ENCODE assay signal across 1 cellular context in the genomic region with DNA sequence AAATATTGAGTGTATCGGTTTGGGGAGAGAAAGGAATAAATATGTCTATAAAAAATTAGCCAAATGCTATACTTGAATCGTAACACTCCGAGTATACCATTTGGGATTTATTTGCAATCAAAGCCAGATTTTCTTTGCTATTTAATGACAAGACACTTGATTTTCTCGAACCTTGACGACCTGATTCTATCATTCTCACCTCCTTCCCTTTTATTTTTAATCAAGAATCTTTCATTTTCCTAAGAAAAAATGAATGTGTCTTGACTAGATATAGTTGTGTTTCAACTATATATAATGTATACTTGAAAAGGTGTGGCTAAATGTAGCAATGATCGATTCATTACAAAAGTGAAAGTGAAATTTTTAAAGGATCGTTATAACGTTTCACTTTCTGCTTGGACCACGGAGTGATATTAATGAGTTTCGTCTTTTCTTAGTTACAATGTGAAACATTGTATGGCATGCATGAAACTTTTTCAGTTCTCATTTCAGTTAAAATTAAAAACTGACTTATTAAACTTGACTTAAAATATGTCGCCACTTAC.
TF ChIP-seq lines count a peak whose summit lies in the region.

No MANE protein-coding gene starts in this region.

TF ChIP-seq in IMR-90, 13 proteins besides CTCF, POLR2A, EP300 and RAD21 (continued from another document):
- no peak for TF ChIP-seq NFE2L2 (IDR thresholded peaks at IDR 0.05; ENCODE audit: low read depth, low read length)
- TF ChIP-seq BHLHE40 (IDR thresholded peaks at IDR 0.05; ENCODE audit: low read depth, low read length), result no peak
- no peak for TF ChIP-seq CHD1 (IDR thresholded peaks at IDR 0.05; ENCODE audit: low read depth, low read length)
- TF ChIP-seq SMC3 (IDR thresholded peaks at IDR 0.05; ENCODE audit: low read depth, low read length), result no peak
- TF ChIP-seq ELK1 (IDR thresholded peaks at IDR 0.05; ENCODE audit: borderline replicate concordance, low read depth, low read length), result no peak
